ENCODE assay signal across 14 cellular contexts in genomic region chr7:149817301-149817771, GRCh38. TPM values are rescaled to one million over a fixed set of nuclear protein-coding genes. Genes with fewer than 3 reads are reported as not detected.
DNase-seq lines count a peak whose midpoint lies in the region; ATAC-seq and TF ChIP-seq lines count a peak whose summit lies in the region.
"Had no signal": no experiment of that assay in that cellular context is flagged by ENCODE, and none has a peak within 500 bp of the region (broad histone marks: within the 10 kb centered on the region; RNA-seq: fewer than 3 reads in every experiment).

No MANE protein-coding gene starts in this region.

- no peaks in the 10 kb centered on the region for H3K9me3 Mint-ChIP-seq in activated T-helper 17 cell treated with anti-CD3 and anti-CD28 coated beads, Interleukin-2, amount 50 U/mL, for 72 hours
- H3K9me3 Mint-ChIP-seq: CD8-positive, alpha-beta T cell; HFFc6 had no signal

- no peaks in the 10 kb centered on the region for H3K4me1 Mint-ChIP-seq in activated T-helper 17 cell treated with anti-CD3 and anti-CD28 coated beads, Interleukin-2, amount 50 U/mL, for 72 hours

- no TSS peak for BruUV-seq in OCI-LY7 (replicated peaks; lab: Mats Ljungman, UMichigan)

- CTCF ChIA-PET in OCI-LY7 (lab: Charles Lee; ENCODE audit: unreplicated experiment), result no interaction called here

- intact Hi-C loops in Right ventricle myocardium inferior (cut with DNase I) (no loop called here), left ventricle myocardium inferior (cut with micrococcal nuclease) (no loop called here), upper lobe of right lung (cut with DNase I) (loop anchor here (10.0 kb wide), 1 partner anchor 57 kb away; the partner anchor contains the start of gene ATP6V0E2), OCI-LY7 (cut with micrococcal nuclease; ENCODE audit: unreplicated experiment) (no loop called here)

- no peak overlapping the region for H3K4me3 Mint-ChIP-seq in activated T-helper 17 cell treated with anti-CD3 and anti-CD28 coated beads, Interleukin-2, amount 50 U/mL, for 72 hours
- H3K4me3 Mint-ChIP-seq: CD8-positive, alpha-beta T cell; HFFc6 had no signal

- DNase-seq in Right ventricle myocardium inferior (ENCODE audit: missing footprints) (peak; percentile 49), left ventricle myocardium inferior (no peak), osteoblast (ENCODE audit: insufficient read length, low spot score, missing footprints) (peak; percentile 85), upper lobe of right lung (peak; percentile 56), OCI-LY7 (ENCODE audit: low spot score) (no peak)
- DNase-seq: 8988T; Caco-2; CD8-positive, alpha-beta T cell; GF-D8; HCEC 1CT; HFFc6 had no signal

- H3K79me2 ChIP-seq in osteoblast (ENCODE audit: insufficient read depth, low read length) (no peaks in the 10 kb centered on the region), OCI-LY7 (ENCODE audit: insufficient read depth, low read depth, low read length) (no peaks in the 10 kb centered on the region)

- H4K20me1 ChIP-seq in BLaER1 treated with 17β-estradiol and CSF1 and Interleukin-3, amounts not matched to agents 10 nM and 100 nM, result peaks cover 0 to 32% (median 0%) of the 10 kb centered on the region in 11 experiments; a peak in 3 of 22 replicates
- H4K20me1 ChIP-seq in osteoblast (ENCODE audit: insufficient read depth, low read length) (no peaks in the 10 kb centered on the region), OCI-LY7 (ENCODE audit: insufficient read depth, low read length) (no peaks in the 10 kb centered on the region)

- H3K27me3 Mint-ChIP-seq in activated T-helper 17 cell treated with anti-CD3 and anti-CD28 coated beads, Interleukin-2, amount 50 U/mL, for 72 hours, result no peaks in the 10 kb centered on the region

- POLR2A ChIA-PET in OCI-LY7 (lab: Charles Lee), result no interaction called here

- ATAC-seq in Right ventricle myocardium inferior, result no peak
- ATAC-seq in upper lobe of right lung, result no peak
- no peak for ATAC-seq in activated T-helper 17 cell treated with anti-CD3 and anti-CD28 coated beads, Interleukin-2, amount 50 U/mL, for 72 hours (replicated peaks)
- ATAC-seq: CD8-positive, alpha-beta T cell had no signal

- no peaks in the 10 kb centered on the region for H3K36me3 Mint-ChIP-seq in activated T-helper 17 cell treated with anti-CD3 and anti-CD28 coated beads, Interleukin-2, amount 50 U/mL, for 72 hours (ENCODE audit: low read depth)
- H3K36me3 Mint-ChIP-seq: CD8-positive, alpha-beta T cell had no signal

- H3K27ac Mint-ChIP-seq in activated T-helper 17 cell treated with anti-CD3 and anti-CD28 coated beads, Interleukin-2, amount 50 U/mL, for 72 hours, result no peak overlapping the region
- H3K27ac Mint-ChIP-seq: CD8-positive, alpha-beta T cell; HFFc6 had no signal

- H3K36me3 ChIP-seq in left ventricle myocardium inferior (no peaks in the 10 kb centered on the region), osteoblast (ENCODE audit: insufficient read depth, low read length) (no peaks in the 10 kb centered on the region), upper lobe of right lung (no peaks in the 10 kb centered on the region), OCI-LY7 (ENCODE audit: insufficient read depth, low read length) (no peaks in the 10 kb centered on the region)
- no peaks in the 10 kb centered on the region for H3K36me3 ChIP-seq in BLaER1 treated with 17β-estradiol and CSF1 and Interleukin-3, amounts not matched to agents 10 nM and 100 nM

- no peak overlapping the region for H2AFZ ChIP-seq in osteoblast (ENCODE audit: low read length)
- no peak overlapping the region for H2AFZ ChIP-seq in OCI-LY7 (ENCODE audit: low read length)

- no peaks in the 10 kb centered on the region for H3K9me2 ChIP-seq in OCI-LY7 (ENCODE audit: insufficient read depth, low read length)

- H3K27me3 ChIP-seq in left ventricle myocardium inferior (ENCODE audit: low read depth) (peaks cover 17% of the 10 kb centered on the region), osteoblast (ENCODE audit: insufficient read depth, low read length) (no peaks in the 10 kb centered on the region), upper lobe of right lung (no peaks in the 10 kb centered on the region)
- peaks cover 0 to 9% (median 0%) of the 10 kb centered on the region in 11 experiments; a peak in 3 of 22 replicates for H3K27me3 ChIP-seq in BLaER1 treated with 17β-estradiol and CSF1 and Interleukin-3, amounts not matched to agents 10 nM and 100 nM

- H3K4me1 ChIP-seq in left ventricle myocardium inferior (no peaks in the 10 kb centered on the region), osteoblast (ENCODE audit: insufficient read depth, low read length) (no peaks in the 10 kb centered on the region), upper lobe of right lung (no peaks in the 10 kb centered on the region), OCI-LY7 (ENCODE audit: insufficient read depth, low read length, poor library complexity, severe bottlenecking) (no peaks in the 10 kb centered on the region)
- peaks cover 13 to 96% (median 90%) of the 10 kb centered on the region in 10 experiments for H3K4me1 ChIP-seq in BLaER1 treated with 17β-estradiol and CSF1 and Interleukin-3, amounts not matched to agents 10 nM and 100 nM

- H3K4me3 ChIP-seq in left ventricle myocardium inferior, result no peak overlapping the region
- H3K4me3 ChIP-seq in BLaER1 treated with 17β-estradiol and CSF1 and Interleukin-3, amounts not matched to agents 10 nM and 100 nM, result no peak overlapping the region
- no peak overlapping the region for H3K4me3 ChIP-seq in osteoblast (ENCODE audit: insufficient read depth, low read length)
- no peak overlapping the region for H3K4me3 ChIP-seq in upper lobe of right lung
- no peak overlapping the region for H3K4me3 ChIP-seq in OCI-LY7 (ENCODE audit: low read depth, low read length, poor library complexity, severe bottlenecking)

- H3K9me3 ChIP-seq in left ventricle myocardium inferior (replicated peaks) (no peaks in the 10 kb centered on the region), osteoblast (ENCODE audit: low read depth, low read length) (no peaks in the 10 kb centered on the region), upper lobe of right lung (no peaks in the 10 kb centered on the region), OCI-LY7 (ENCODE audit: low read length) (no peaks in the 10 kb centered on the region)
- H3K9me3 ChIP-seq in BLaER1 treated with 17β-estradiol and CSF1 and Interleukin-3, amounts not matched to agents 10 nM and 100 nM (replicated peaks in 1 of 11), result no peaks in the 10 kb centered on the region
- H3K9me3 ChIP-seq: Caco-2 had no signal

- H3K27ac ChIP-seq in left ventricle myocardium inferior (replicated peaks) (no peak overlapping the region), osteoblast (ENCODE audit: low read depth, low read length) (no peak overlapping the region), upper lobe of right lung (no peak overlapping the region), OCI-LY7 (ENCODE audit: low read depth, low read length, poor library complexity, severe bottlenecking) (no peak overlapping the region)
- no peak overlapping the region for H3K27ac ChIP-seq in BLaER1 treated with 17β-estradiol and CSF1 and Interleukin-3, amounts not matched to agents 10 nM and 100 nM
- H3K27ac ChIP-seq: C4-2B had no signal

- peak overlapping the region in 8 of 11 experiments; percentile 54 to 95 (median 78); a peak in 14 of 22 replicates for H3K4me2 ChIP-seq in BLaER1 treated with 17β-estradiol and CSF1 and Interleukin-3, amounts not matched to agents 10 nM and 100 nM
- H3K4me2 ChIP-seq in osteoblast (ENCODE audit: insufficient read depth, low read length) (no peak overlapping the region), OCI-LY7 (ENCODE audit: low read length) (no peak overlapping the region)

- 0 out of 22 replicates have a peak overlapping the region, but pooled peaks of 1 of the 11 experiments have one; percentile 13 for H3K9ac ChIP-seq in BLaER1 treated with 17β-estradiol and CSF1 and Interleukin-3, amounts not matched to agents 10 nM and 100 nM

- no peak for TF ChIP-seq CTCF in left ventricle myocardium inferior (IDR thresholded peaks at IDR 0.05; ENCODE audit: borderline replicate concordance)
- TF ChIP-seq CTCF in osteoblast (IDR thresholded peaks at IDR 0.05; ENCODE audit: extremely low read depth, low read depth, low read length), result no peak
- no peak for TF ChIP-seq CTCF in upper lobe of right lung (IDR thresholded peaks at IDR 0.05)
- no peak for TF ChIP-seq CTCF in OCI-LY7 (conservative IDR thresholded peaks at IDR 0.05; ENCODE audit: low read length)

RNA-seq across cellular contexts. Expression of gene ZNF862, which starts 20.8 kb away (rescaled TPM):
- total RNA-seq in Right ventricle myocardium inferior (10.1 TPM), left ventricle myocardium inferior (10.4 TPM), osteoblast (8.7 and 12.7 TPM in 2 replicates), upper lobe of right lung (14.6 TPM), OCI-LY7 (2022) (9.1 and 12.1 TPM in 2 replicates)
- 7.9 and 9.2 TPM in 2 replicates for total RNA-seq in OCI-LY7 (2014; rRNA removed; shearing (Covaris generic))
- 10 to 100 TPM; 18.4 to 40.8 TPM for total RNA-seq in activated T-helper 17 cell treated with anti-CD3 and anti-CD28 coated beads, Interleukin-2, amount 50 U/mL, for 72 hours

RNA-seq across cellular contexts. Expression of gene ZNF467, which starts 43.9 kb away (rescaled TPM):
- total RNA-seq in Right ventricle myocardium inferior, result 7.0 TPM
- 5.2 TPM for total RNA-seq in left ventricle myocardium inferior
- total RNA-seq in osteoblast, result not detected in 2 replicates
- 35.3 TPM for total RNA-seq in upper lobe of right lung
- 0.22 TPM in 1 of 2 replicates, not detected in the other for total RNA-seq in OCI-LY7 (2014; rRNA removed; shearing (Covaris generic))
- 0.40 TPM in 1 of 2 replicates, not detected in the other for total RNA-seq in OCI-LY7 (2022)
- total RNA-seq in activated T-helper 17 cell treated with anti-CD3 and anti-CD28 coated beads, Interleukin-2, amount 50 U/mL, for 72 hours, result under 1 TPM in 1 of 2 donors, not detected in 1; 0.42 TPM

RNA-seq across cellular contexts. Expression of gene ATP6V0E2, which starts 56.4 kb away (rescaled TPM):
- total RNA-seq in Right ventricle myocardium inferior (125 TPM), left ventricle myocardium inferior (120 TPM), osteoblast (27.9 and 28.3 TPM in 2 replicates), upper lobe of right lung (19.6 TPM), OCI-LY7 (2022) (48.1 and 48.3 TPM in 2 replicates)
- 35.2 and 38.6 TPM in 2 replicates for total RNA-seq in OCI-LY7 (2014; rRNA removed; shearing (Covaris generic))
- 10 to 100 TPM; 30.3 to 72.9 TPM for total RNA-seq in activated T-helper 17 cell treated with anti-CD3 and anti-CD28 coated beads, Interleukin-2, amount 50 U/mL, for 72 hours

Comparison
In these comparisons a context has a peak if more than half of its experiments do, and no peak if none do; other contexts are left out.
1. DNase-seq: peak in Right ventricle myocardium inferior (single experiment), osteoblast (single experiment) and upper lobe of right lung (single experiment); none in left ventricle myocardium inferior (single experiment) and OCI-LY7 (single experiment).
2. H3K4me2 ChIP-seq: peak in BLaER1 treated with 17β-estradiol and CSF1 and Interleukin-3, amounts not matched to agents 10 nM and 100 nM (8 of 11); none in osteoblast (single experiment) and OCI-LY7 (single experiment).